ENCODE assay signal across 1 cellular context in genomic region chr10:103467391-103467790, GRCh38.
TF ChIP-seq lines count a peak whose summit lies in the region.

No MANE protein-coding gene starts in this region.

TF ChIP-seq in GM12878, 131 proteins besides CTCF, POLR2A, EP300 and RAD21 (continued from another document and continues in another):
- TF ChIP-seq, protein P1, sequence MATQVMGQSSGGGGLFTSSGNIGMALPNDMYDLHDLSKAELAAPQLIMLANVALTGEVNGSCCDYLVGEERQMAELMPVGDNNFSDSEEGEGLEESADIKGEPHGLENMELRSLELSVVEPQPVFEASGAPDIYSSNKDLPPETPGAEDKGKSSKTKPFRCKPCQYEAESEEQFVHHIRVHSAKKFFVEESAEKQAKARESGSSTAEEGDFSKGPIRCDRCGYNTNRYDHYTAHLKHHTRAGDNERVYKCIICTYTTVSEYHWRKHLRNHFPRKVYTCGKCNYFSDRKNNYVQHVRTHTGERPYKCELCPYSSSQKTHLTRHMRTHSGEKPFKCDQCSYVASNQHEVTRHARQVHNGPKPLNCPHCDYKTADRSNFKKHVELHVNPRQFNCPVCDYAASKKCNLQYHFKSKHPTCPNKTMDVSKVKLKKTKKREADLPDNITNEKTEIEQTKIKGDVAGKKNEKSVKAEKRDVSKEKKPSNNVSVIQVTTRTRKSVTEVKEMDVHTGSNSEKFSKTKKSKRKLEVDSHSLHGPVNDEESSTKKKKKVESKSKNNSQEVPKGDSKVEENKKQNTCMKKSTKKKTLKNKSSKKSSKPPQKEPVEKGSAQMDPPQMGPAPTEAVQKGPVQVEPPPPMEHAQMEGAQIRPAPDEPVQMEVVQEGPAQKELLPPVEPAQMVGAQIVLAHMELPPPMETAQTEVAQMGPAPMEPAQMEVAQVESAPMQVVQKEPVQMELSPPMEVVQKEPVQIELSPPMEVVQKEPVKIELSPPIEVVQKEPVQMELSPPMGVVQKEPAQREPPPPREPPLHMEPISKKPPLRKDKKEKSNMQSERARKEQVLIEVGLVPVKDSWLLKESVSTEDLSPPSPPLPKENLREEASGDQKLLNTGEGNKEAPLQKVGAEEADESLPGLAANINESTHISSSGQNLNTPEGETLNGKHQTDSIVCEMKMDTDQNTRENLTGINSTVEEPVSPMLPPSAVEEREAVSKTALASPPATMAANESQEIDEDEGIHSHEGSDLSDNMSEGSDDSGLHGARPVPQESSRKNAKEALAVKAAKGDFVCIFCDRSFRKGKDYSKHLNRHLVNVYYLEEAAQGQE (IDR thresholded peaks at IDR 0.05; ENCODE audit: low read depth, low read length) = no peak
- TF ChIP-seq RELB (IDR thresholded peaks at IDR 0.05; ENCODE audit: low read depth) (peak; percentile 94), RB1 (IDR thresholded peaks at IDR 0.05; ENCODE audit: borderline replicate concordance) (peak; percentile 35; the same call in 1 of the 2 replicates), PAX8 (IDR thresholded peaks at IDR 0.05) (no peak), TCF3 (IDR thresholded peaks at IDR 0.05; ENCODE audit: borderline replicate concordance, insufficient read depth, low read depth, low read length) (no peak), ATF7 (IDR thresholded peaks at IDR 0.05; ENCODE audit: low read depth) (peak; percentile 73), NRF1 (conservative IDR thresholded peaks at IDR 0.05; ENCODE audit: low read depth, low read length) (no peak), E2F8 (IDR thresholded peaks at IDR 0.05; ENCODE audit: low read depth, partially characterized antibody) (no peak), ATF3 (IDR thresholded peaks at IDR 0.05; ENCODE audit: borderline replicate concordance, extremely low read depth, low read depth, low read length) (no peak), SMAD1 (IDR thresholded peaks at IDR 0.05; ENCODE audit: low read depth, partially characterized antibody) (no peak), STAT3 (IDR thresholded peaks at IDR 0.05; ENCODE audit: low read depth, low read length) (no peak), DPF2 (IDR thresholded peaks at IDR 0.05) (no peak), ASH2L (IDR thresholded peaks at IDR 0.05; ENCODE audit: borderline replicate concordance, low read depth) (no peak), NBN (IDR thresholded peaks at IDR 0.05) (peak; percentile 83), SREBF2 (IDR thresholded peaks at IDR 0.05; ENCODE audit: low read length) (no peak), SKIL (IDR thresholded peaks at IDR 0.05; ENCODE audit: low read depth, poor library complexity, severe bottlenecking) (no peak), RELA (IDR thresholded peaks at IDR 0.05; ENCODE audit: borderline replicate concordance, partially characterized antibody) (peak; percentile 36), BHLHE40 (IDR thresholded peaks at IDR 0.05; ENCODE audit: borderline replicate concordance in 1 of 2, low read depth in 2 of 2, low read length in 1 of 2) (peak in 1 of 2 experiments; percentile 11; a peak in 1 of 4 replicates), YY1 (IDR thresholded peaks at IDR 0.05; ENCODE audit: low read depth, low read length) (no peak), ETV6 (conservative IDR thresholded peaks at IDR 0.05 in 1 of 2, IDR thresholded peaks at IDR 0.05 in 1 of 2; ENCODE audit: borderline replicate concordance in 1 of 2, low read depth in 1 of 2) (0 out of 4 replicates have a peak, but pooled peaks of 1 of the 2 experiments have one; percentile 18), MYC (IDR thresholded peaks at IDR 0.05; ENCODE audit: insufficient read depth, insufficient read length, insufficient replicate concordance, low read length, severe bottlenecking) (no peak), NFXL1 (IDR thresholded peaks at IDR 0.05; ENCODE audit: borderline replicate concordance) (no peak), ZNF24 (IDR thresholded peaks at IDR 0.05) (peak; percentile 73; the same call in 1 of the 2 replicates), EED (IDR thresholded peaks at IDR 0.05; ENCODE audit: low read depth) (peak; percentile 83), CBFB (IDR thresholded peaks at IDR 0.05; ENCODE audit: low read depth) (no peak), CREM (IDR thresholded peaks at IDR 0.05; ENCODE audit: low read depth) (0 out of 2 replicates have a peak, but pooled peaks have one; percentile 23), NR2C1 (IDR thresholded peaks at IDR 0.05) (peak; percentile 69; the same call in 1 of the 2 replicates)
- TF ChIP-seq, protein P2, sequence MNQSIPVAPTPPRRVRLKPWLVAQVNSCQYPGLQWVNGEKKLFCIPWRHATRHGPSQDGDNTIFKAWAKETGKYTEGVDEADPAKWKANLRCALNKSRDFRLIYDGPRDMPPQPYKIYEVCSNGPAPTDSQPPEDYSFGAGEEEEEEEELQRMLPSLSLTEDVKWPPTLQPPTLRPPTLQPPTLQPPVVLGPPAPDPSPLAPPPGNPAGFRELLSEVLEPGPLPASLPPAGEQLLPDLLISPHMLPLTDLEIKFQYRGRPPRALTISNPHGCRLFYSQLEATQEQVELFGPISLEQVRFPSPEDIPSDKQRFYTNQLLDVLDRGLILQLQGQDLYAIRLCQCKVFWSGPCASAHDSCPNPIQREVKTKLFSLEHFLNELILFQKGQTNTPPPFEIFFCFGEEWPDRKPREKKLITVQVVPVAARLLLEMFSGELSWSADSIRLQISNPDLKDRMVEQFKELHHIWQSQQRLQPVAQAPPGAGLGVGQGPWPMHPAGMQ (IDR thresholded peaks at IDR 0.05; ENCODE audit: borderline replicate concordance) = no peak
- TF ChIP-seq, protein P3, sequence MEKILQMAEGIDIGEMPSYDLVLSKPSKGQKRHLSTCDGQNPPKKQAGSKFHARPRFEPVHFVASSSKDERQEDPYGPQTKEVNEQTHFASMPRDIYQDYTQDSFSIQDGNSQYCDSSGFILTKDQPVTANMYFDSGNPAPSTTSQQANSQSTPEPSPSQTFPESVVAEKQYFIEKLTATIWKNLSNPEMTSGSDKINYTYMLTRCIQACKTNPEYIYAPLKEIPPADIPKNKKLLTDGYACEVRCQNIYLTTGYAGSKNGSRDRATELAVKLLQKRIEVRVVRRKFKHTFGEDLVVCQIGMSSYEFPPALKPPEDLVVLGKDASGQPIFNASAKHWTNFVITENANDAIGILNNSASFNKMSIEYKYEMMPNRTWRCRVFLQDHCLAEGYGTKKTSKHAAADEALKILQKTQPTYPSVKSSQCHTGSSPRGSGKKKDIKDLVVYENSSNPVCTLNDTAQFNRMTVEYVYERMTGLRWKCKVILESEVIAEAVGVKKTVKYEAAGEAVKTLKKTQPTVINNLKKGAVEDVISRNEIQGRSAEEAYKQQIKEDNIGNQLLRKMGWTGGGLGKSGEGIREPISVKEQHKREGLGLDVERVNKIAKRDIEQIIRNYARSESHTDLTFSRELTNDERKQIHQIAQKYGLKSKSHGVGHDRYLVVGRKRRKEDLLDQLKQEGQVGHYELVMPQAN (conservative IDR thresholded peaks at IDR 0.05) = no peak
- TF ChIP-seq, protein P4, sequence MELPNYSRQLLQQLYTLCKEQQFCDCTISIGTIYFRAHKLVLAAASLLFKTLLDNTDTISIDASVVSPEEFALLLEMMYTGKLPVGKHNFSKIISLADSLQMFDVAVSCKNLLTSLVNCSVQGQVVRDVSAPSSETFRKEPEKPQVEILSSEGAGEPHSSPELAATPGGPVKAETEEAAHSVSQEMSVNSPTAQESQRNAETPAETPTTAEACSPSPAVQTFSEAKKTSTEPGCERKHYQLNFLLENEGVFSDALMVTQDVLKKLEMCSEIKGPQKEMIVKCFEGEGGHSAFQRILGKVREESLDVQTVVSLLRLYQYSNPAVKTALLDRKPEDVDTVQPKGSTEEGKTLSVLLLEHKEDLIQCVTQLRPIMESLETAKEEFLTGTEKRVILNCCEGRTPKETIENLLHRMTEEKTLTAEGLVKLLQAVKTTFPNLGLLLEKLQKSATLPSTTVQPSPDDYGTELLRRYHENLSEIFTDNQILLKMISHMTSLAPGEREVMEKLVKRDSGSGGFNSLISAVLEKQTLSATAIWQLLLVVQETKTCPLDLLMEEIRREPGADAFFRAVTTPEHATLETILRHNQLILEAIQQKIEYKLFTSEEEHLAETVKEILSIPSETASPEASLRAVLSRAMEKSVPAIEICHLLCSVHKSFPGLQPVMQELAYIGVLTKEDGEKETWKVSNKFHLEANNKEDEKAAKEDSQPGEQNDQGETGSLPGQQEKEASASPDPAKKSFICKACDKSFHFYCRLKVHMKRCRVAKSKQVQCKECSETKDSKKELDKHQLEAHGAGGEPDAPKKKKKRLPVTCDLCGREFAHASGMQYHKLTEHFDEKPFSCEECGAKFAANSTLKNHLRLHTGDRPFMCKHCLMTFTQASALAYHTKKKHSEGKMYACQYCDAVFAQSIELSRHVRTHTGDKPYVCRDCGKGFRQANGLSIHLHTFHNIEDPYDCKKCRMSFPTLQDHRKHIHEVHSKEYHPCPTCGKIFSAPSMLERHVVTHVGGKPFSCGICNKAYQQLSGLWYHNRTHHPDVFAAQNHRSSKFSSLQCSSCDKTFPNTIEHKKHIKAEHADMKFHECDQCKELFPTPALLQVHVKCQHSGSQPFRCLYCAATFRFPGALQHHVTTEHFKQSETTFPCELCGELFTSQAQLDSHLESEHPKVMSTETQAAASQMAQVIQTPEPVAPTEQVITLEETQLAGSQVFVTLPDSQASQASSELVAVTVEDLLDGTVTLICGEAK (IDR thresholded peaks at IDR 0.05; ENCODE audit: borderline replicate concordance) = 0 out of 2 replicates have a peak, but pooled peaks have one; percentile 4
- TF ChIP-seq, protein P5, sequence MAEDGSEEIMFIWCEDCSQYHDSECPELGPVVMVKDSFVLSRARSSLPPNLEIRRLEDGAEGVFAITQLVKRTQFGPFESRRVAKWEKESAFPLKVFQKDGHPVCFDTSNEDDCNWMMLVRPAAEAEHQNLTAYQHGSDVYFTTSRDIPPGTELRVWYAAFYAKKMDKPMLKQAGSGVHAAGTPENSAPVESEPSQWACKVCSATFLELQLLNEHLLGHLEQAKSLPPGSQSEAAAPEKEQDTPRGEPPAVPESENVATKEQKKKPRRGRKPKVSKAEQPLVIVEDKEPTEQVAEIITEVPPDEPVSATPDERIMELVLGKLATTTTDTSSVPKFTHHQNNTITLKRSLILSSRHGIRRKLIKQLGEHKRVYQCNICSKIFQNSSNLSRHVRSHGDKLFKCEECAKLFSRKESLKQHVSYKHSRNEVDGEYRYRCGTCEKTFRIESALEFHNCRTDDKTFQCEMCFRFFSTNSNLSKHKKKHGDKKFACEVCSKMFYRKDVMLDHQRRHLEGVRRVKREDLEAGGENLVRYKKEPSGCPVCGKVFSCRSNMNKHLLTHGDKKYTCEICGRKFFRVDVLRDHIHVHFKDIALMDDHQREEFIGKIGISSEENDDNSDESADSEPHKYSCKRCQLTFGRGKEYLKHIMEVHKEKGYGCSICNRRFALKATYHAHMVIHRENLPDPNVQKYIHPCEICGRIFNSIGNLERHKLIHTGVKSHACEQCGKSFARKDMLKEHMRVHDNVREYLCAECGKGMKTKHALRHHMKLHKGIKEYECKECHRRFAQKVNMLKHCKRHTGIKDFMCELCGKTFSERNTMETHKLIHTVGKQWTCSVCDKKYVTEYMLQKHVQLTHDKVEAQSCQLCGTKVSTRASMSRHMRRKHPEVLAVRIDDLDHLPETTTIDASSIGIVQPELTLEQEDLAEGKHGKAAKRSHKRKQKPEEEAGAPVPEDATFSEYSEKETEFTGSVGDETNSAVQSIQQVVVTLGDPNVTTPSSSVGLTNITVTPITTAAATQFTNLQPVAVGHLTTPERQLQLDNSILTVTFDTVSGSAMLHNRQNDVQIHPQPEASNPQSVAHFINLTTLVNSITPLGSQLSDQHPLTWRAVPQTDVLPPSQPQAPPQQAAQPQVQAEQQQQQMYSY (CRISPR knock-in tag; IDR thresholded peaks at IDR 0.05) = no peak
